20 cellular contexts compared by ENCODE assay signal in the genomic region with DNA sequence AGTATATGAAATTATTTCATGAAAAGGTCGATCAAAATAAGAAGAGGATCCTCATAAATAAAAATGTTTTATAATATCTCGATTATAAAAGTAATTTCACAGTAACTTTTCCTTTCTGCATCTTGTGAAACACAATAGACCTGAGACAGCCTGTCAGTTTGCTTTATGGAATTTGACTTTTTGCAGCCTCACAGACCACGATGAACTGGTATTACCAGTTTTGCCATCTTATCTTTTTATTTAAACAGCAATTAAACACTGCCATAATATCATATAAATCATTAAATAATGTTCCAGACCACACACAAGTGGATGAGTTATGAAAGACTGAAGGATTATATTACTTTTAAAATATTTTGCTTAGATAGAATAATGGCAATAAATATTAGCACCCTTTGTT. TPM values are rescaled to one million over a fixed set of nuclear protein-coding genes. Genes with fewer than 3 reads are reported as not detected.
DNase-seq lines count a peak whose midpoint lies in the region; ATAC-seq and TF ChIP-seq lines count a peak whose summit lies in the region.
"Had no signal": no experiment of that assay in that cellular context is flagged by ENCODE, and none has a peak within 500 bp of the region (broad histone marks: within the 10 kb centered on the region; RNA-seq: fewer than 3 reads in every experiment).

No MANE protein-coding gene starts in this region.

- H3K9me2 ChIP-seq in PC-9 (ENCODE audit: insufficient read depth) = no peaks in the 10 kb centered on the region

- BruUV-seq in PC-9 (replicated peaks; lab: Mats Ljungman, UMichigan) = no TSS peak

- peak; percentile 71 for ATAC-seq in mucosa of descending colon
- ATAC-seq: esophagus mucosa, gastroesophageal sphincter, psoas muscle had no signal

- no peak overlapping the region for H3K27ac ChIP-seq in PC-9
- H3K27ac ChIP-seq: gastroesophageal sphincter, psoas muscle, WERI-Rb-1 had no signal

- DNase-seq in DMS53 (lab: John Stamatoyannopoulos, UW) (peak; percentile 90), NCI-H1048 (lab: John Stamatoyannopoulos, UW) (peak; percentile 56), PC-9 (peak; percentile 16 to 81), mucosa of descending colon (peak in 1 of 3 donors; percentile 34), UCSD-AML1 (lab: John Stamatoyannopoulos, UW; ENCODE audit: unreplicated experiment) (no peak), NCI-H2171 (lab: John Stamatoyannopoulos, UW) (no peak)
- DNase-seq in stimulated activated CD4-positive, alpha-beta T cell treated with anti-CD3 and anti-CD28 coated beads, Interleukin-2, amount 100 ng/mL, for 24 hours = no peak
- DNase-seq: activated CD8-positive, alpha-beta memory T cell treated with anti-CD3 and anti-CD28 coated beads, Interleukin-2, amount 50 U/mL, for 48 hours; amniotic stem cell; caudate nucleus; CD8-positive, alpha-beta memory T cell; Karpas-422; midbrain; NCI-H1436 treated with DMSO at 0.1 percent for 48 hours; psoas muscle; SHP77 treated with DMSO at 0.1 percent for 48 hours; stimulated activated CD4-positive, alpha-beta T cell treated with anti-CD3 and anti-CD28 coated beads, Interleukin-4, amount 100 ng/mL, for 24 hours; WERI-Rb-1 had no signal

- no peaks in the 10 kb centered on the region for H3K27me3 ChIP-seq in PC-9 (ENCODE audit: insufficient read depth, low read depth)
- H3K27me3 ChIP-seq: gastroesophageal sphincter had no signal

- H3K9me3 ChIP-seq in PC-9 (ENCODE audit: insufficient read depth, low read depth) = no peaks in the 10 kb centered on the region
- no peaks in the 10 kb centered on the region for H3K9me3 ChIP-seq in mucosa of descending colon
- H3K9me3 ChIP-seq: gastroesophageal sphincter, psoas muscle had no signal

- POLR2A ChIA-PET in PC-9 (lab: Charles Lee; ENCODE audit: unreplicated experiment) = no interaction called here

- TF ChIP-seq CTCF in PC-9 (conservative IDR thresholded peaks at IDR 0.05) (no peak), mucosa of descending colon (IDR thresholded peaks at IDR 0.05) (no peak)

- no peaks in the 10 kb centered on the region for H3K36me3 ChIP-seq in PC-9 (ENCODE audit: low read depth)
- H3K36me3 ChIP-seq in mucosa of descending colon (ENCODE audit: low read depth) = no peaks in the 10 kb centered on the region
- H3K36me3 ChIP-seq: gastroesophageal sphincter, WERI-Rb-1 had no signal

- intact Hi-C loops in PC-9 (cut with micrococcal nuclease; ENCODE audit: unreplicated experiment) = no loop called here
- intact Hi-C loops in mucosa of descending colon (cut with DNase I, micrococcal nuclease) = no loop called here

- H2AFZ ChIP-seq in PC-9 = no peak overlapping the region

- peak overlapping the region; percentile 64 for H3K4me2 ChIP-seq in PC-9

- H3K4me1 ChIP-seq in PC-9 (replicated peaks; ENCODE audit: insufficient read depth) = peaks cover 20% of the 10 kb centered on the region
- peaks cover 13% of the 10 kb centered on the region for H3K4me1 ChIP-seq in mucosa of descending colon (ENCODE audit: low read depth)
- H3K4me1 ChIP-seq: gastroesophageal sphincter, psoas muscle had no signal

- H3F3A ChIP-seq in PC-9 (ENCODE audit: insufficient read depth, low read depth) = 0 out of 2 replicates have a peak, but pooled peaks cover 5% of the 10 kb centered on the region

- no peaks in the 10 kb centered on the region for H3K79me2 ChIP-seq in PC-9 (ENCODE audit: low read depth)

- H3K4me3 ChIP-seq in PC-9 = no peak overlapping the region
- H3K4me3 ChIP-seq in mucosa of descending colon = no peak overlapping the region
- H3K4me3 ChIP-seq: gastroesophageal sphincter, psoas muscle had no signal

- H4K20me1 ChIP-seq in PC-9 (ENCODE audit: insufficient read depth) = no peaks in the 10 kb centered on the region

- CTCF ChIA-PET in PC-9 (lab: Charles Lee) = no interaction called here

RNA-seq across cellular contexts. Expression of a gene that starts 10.7 kb away (rescaled TPM):
- 31.6 and 33.1 TPM in 2 replicates for total RNA-seq in PC-9 (2021)
- 10 to 100 TPM; 33.4 to 82.8 (median 81.0) TPM for total RNA-seq in mucosa of descending colon

Comparison
In these comparisons a context has a peak if more than half of its experiments do, and no peak if none do; other contexts are left out.
1. DNase-seq: peak in DMS53 (single experiment), NCI-H1048 (single experiment) and PC-9 (2 of 2); none in stimulated activated CD4-positive, alpha-beta T cell treated with anti-CD3 and anti-CD28 coated beads, Interleukin-2, amount 100 ng/mL, for 24 hours (0 of 2), UCSD-AML1 (single experiment) and NCI-H2171 (single experiment).